ENCODE assay signal across 8 cellular contexts in the genomic region with DNA sequence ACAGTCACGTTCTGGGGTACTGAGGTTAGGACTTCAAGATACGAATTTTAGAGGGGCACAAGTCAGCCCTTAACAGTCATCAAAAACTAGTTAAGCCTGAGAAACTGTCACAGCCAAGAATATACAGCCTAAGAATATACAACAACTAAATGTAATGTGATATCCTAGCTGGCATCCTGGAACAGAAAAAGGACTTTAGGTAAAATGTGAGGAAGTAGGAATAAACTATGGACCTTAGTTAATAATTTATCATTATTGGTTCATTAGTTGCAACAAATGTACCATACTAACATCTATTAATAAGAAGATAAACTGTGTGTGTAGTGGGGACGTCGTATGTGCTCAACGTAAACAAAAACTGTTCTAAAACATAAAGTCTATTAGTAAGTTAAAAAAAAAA. TPM values are rescaled to one million over a fixed set of nuclear protein-coding genes. Genes with fewer than 3 reads are reported as not detected.
DNase-seq lines count a peak whose midpoint lies in the region; ATAC-seq and TF ChIP-seq lines count a peak whose summit lies in the region.

No MANE protein-coding gene starts in this region.

- H3K27me3 ChIP-seq in kidney epithelial cell (ENCODE audit: control insufficient read depth, insufficient read depth, low read length) (no peaks in the 10 kb centered on the region), subcutaneous abdominal adipose tissue (ENCODE audit: control insufficient read depth in 5 of 5, insufficient read depth in 4 of 5, low read length in 5 of 5) (no peaks in the 10 kb centered on the region)

- H3K4me3 ChIP-seq in kidney epithelial cell (ENCODE audit: low read depth, low read length) (peak overlapping the region; percentile 93), subcutaneous abdominal adipose tissue (ENCODE audit: low read depth in 1 of 5, low read length in 5 of 5) (peak overlapping the region; percentile 99 to 100 (median 99))

- peak overlapping the region; percentile 84 for H3K27ac Mint-ChIP-seq in T-helper 1 cell treated with Interleukin-12 subunit alpha and Interleukin-12 subunit beta and Interleukin-4 antibody, amounts not matched to agents 30 μg/mL and 1 μg/mL, for 36 hours
- peak overlapping the region; percentile 100 for H3K27ac Mint-ChIP-seq in activated naive CD8-positive, alpha-beta T cell

- no peak for ATAC-seq in GM19023 (IDR thresholded peaks at IDR 0.05; ENCODE audit: unreplicated experiment)

- no peaks in the 10 kb centered on the region for H3K27me3 Mint-ChIP-seq in T-helper 1 cell treated with Interleukin-12 subunit alpha and Interleukin-12 subunit beta and Interleukin-4 antibody, amounts not matched to agents 30 μg/mL and 1 μg/mL, for 36 hours (ENCODE audit: low read depth)
- H3K27me3 Mint-ChIP-seq in activated naive CD8-positive, alpha-beta T cell: no peaks in the 10 kb centered on the region

- peak overlapping the region in 3 of 5 donors; percentile 29 to 100 (median 98) for H3K9ac ChIP-seq in subcutaneous abdominal adipose tissue (ENCODE audit: low read length in 5 of 5)

- H3K36me3 Mint-ChIP-seq in T-helper 1 cell treated with Interleukin-12 subunit alpha and Interleukin-12 subunit beta and Interleukin-4 antibody, amounts not matched to agents 30 μg/mL and 1 μg/mL, for 36 hours (ENCODE audit: low read depth): peaks cover 14% of the 10 kb centered on the region
- peaks cover 13% of the 10 kb centered on the region for H3K36me3 Mint-ChIP-seq in activated naive CD8-positive, alpha-beta T cell

- TF ChIP-seq CTCF in kidney epithelial cell (IDR thresholded peaks at IDR 0.05; ENCODE audit: insufficient read depth, low read length, poor library complexity, severe bottlenecking): no peak
- TF ChIP-seq CTCF in RWPE1 (conservative IDR thresholded peaks at IDR 0.05; ENCODE audit: low read depth): no peak

- no peaks in the 10 kb centered on the region for H3K9me3 Mint-ChIP-seq in T-helper 1 cell treated with Interleukin-12 subunit alpha and Interleukin-12 subunit beta and Interleukin-4 antibody, amounts not matched to agents 30 μg/mL and 1 μg/mL, for 36 hours
- H3K9me3 Mint-ChIP-seq in activated naive CD8-positive, alpha-beta T cell (ENCODE audit: low read depth): no peaks in the 10 kb centered on the region

- DNase-seq in T-helper 1 cell (no peak), kidney epithelial cell (ENCODE audit: low read depth) (no peak), NOMO-1 treated with DMSO at 0.1 percent for 48 hours (lab: John Stamatoyannopoulos, UW; ENCODE audit: unreplicated experiment) (no peak), RWPE1 (ENCODE audit: low spot score) (no peak)

- H3K36me3 ChIP-seq in kidney epithelial cell (ENCODE audit: control insufficient read depth, insufficient read depth, low read length) (peaks cover 1% of the 10 kb centered on the region), subcutaneous abdominal adipose tissue (ENCODE audit: control insufficient read depth in 5 of 5, insufficient read depth in 5 of 5, low read length in 5 of 5) (peaks cover 0 to 7% (median 0%) of the 10 kb centered on the region in 5 donors)

- POLR2A ChIA-PET in RWPE1 (lab: Yijun Ruan, JAX; ENCODE audit: low non-redundant PET): no interaction called here

- peaks cover 10 to 54% (median 50%) of the 10 kb centered on the region in 5 donors for H3K4me1 ChIP-seq in subcutaneous abdominal adipose tissue (ENCODE audit: control insufficient read depth in 5 of 5, insufficient read depth in 5 of 5, low read length in 5 of 5)

- peaks cover 47% of the 10 kb centered on the region for H3K4me1 Mint-ChIP-seq in T-helper 1 cell treated with Interleukin-12 subunit alpha and Interleukin-12 subunit beta and Interleukin-4 antibody, amounts not matched to agents 30 μg/mL and 1 μg/mL, for 36 hours (ENCODE audit: low read depth)
- peaks cover 76% of the 10 kb centered on the region for H3K4me1 Mint-ChIP-seq in activated naive CD8-positive, alpha-beta T cell (ENCODE audit: low read depth)

- peak overlapping the region; percentile 97 for H3K4me3 Mint-ChIP-seq in T-helper 1 cell treated with Interleukin-12 subunit alpha and Interleukin-12 subunit beta and Interleukin-4 antibody, amounts not matched to agents 30 μg/mL and 1 μg/mL, for 36 hours
- peak overlapping the region; percentile 97 for H3K4me3 Mint-ChIP-seq in activated naive CD8-positive, alpha-beta T cell

- H3K27ac ChIP-seq in subcutaneous abdominal adipose tissue (ENCODE audit: low read depth, low read length) (peak overlapping the region; percentile 99), RWPE1 (no peak overlapping the region)

- CTCF ChIA-PET in RWPE1 (lab: Yijun Ruan, JAX): no interaction called here

- H3K9me3 ChIP-seq in subcutaneous abdominal adipose tissue (ENCODE audit: control insufficient read depth in 5 of 5, low read length in 5 of 5): no peaks in the 10 kb centered on the region

RNA-seq across cellular contexts. Expression of gene PNISR, which starts 1.1 kb away (rescaled TPM):
- total RNA-seq in kidney epithelial cell: 29.2 and 32.3 TPM in 2 replicates

RNA-seq across cellular contexts. Expression of gene COQ3, which starts 30.0 kb away (rescaled TPM):
- total RNA-seq in kidney epithelial cell: 3.3 and 5.0 TPM in 2 replicates
